8 cellular contexts compared by ENCODE assay signal in genomic region chrX:129961180-129962083, GRCh38. TPM values are rescaled to one million over a fixed set of nuclear protein-coding genes. Genes with fewer than 3 reads are reported as not detected.
DNase-seq lines count a peak whose midpoint lies in the region; ATAC-seq and TF ChIP-seq lines count a peak whose summit lies in the region.

No MANE protein-coding gene starts in this region.

- H3K4me1 ChIP-seq in ACC112 (ENCODE audit: control insufficient read depth, insufficient read depth, low read length, unreplicated experiment) (peaks cover 8% of the 10 kb centered on the region), ectodermal cell (ENCODE audit: control insufficient read depth, insufficient read depth, low read length) (peaks cover 3% of the 10 kb centered on the region)

- no peak overlapping the region for H3K27ac ChIP-seq in ACC112 (ENCODE audit: low read depth, low read length)
- H3K27ac ChIP-seq in VCaP = peak overlapping the region; percentile 19; the same call in 1 of the 2 replicates
- H3K27ac ChIP-seq in ectodermal cell (ENCODE audit: insufficient read depth, low read depth, low read length, poor library complexity, severe bottlenecking) = no peak overlapping the region

- H3K9me3 Mint-ChIP-seq in nephron = peaks cover 18% of the 10 kb centered on the region

- H3K36me3 ChIP-seq in ACC112 (ENCODE audit: insufficient read depth, low read length) (no peaks in the 10 kb centered on the region), ectodermal cell (ENCODE audit: control insufficient read depth, insufficient read depth, low read length) (no peaks in the 10 kb centered on the region)

- H3K27me3 ChIP-seq in ACC112 (ENCODE audit: insufficient read depth, low read length) = no peaks in the 10 kb centered on the region
- H3K27me3 ChIP-seq in ectodermal cell (ENCODE audit: control insufficient read depth, insufficient read depth, low read length, poor library complexity, severe bottlenecking) = peaks cover 41% of the 10 kb centered on the region

- H3K27me3 Mint-ChIP-seq in nephron (ENCODE audit: low read depth) = peaks cover 9% of the 10 kb centered on the region

- DNase-seq in NCI-H1105 treated with DMSO at 0.1 percent for 48 hours (lab: John Stamatoyannopoulos, UW) = peak; percentile 42
- DNase-seq in GM03348 (ENCODE audit: low spot score) = no peak

- H3K27ac Mint-ChIP-seq in nephron = peak overlapping the region; percentile 1 to 47 (median 35)

- peaks cover 22% of the 10 kb centered on the region for H3K4me1 Mint-ChIP-seq in nephron

- H3K9me3 ChIP-seq in ectodermal cell (ENCODE audit: control insufficient read depth, low read length) = no peaks in the 10 kb centered on the region

- WGBS in ectodermal cell, 2 experiments = 6 to 8% methylated on average over 26 of the region's 26 CpGs

- H2AFZ ChIP-seq in ACC112 (ENCODE audit: low read length, unreplicated experiment) = peak overlapping the region; percentile 81

- peak; percentile 88 for ATAC-seq in GM18508 (IDR thresholded peaks at IDR 0.05; ENCODE audit: insufficient read depth, unreplicated experiment)
- ATAC-seq in HG02840 (IDR thresholded peaks at IDR 0.05; ENCODE audit: low FRiP score, unreplicated experiment) = peak; percentile 76

- peaks cover 4% of the 10 kb centered on the region for H3K36me3 Mint-ChIP-seq in nephron (ENCODE audit: low read depth)

- H3K4me3 Mint-ChIP-seq in nephron = peak overlapping the region; percentile 43 to 56 (median 48)

- TF ChIP-seq CTCF in VCaP (conservative IDR thresholded peaks at IDR 0.05) (no peak), nephron (IDR thresholded peaks at IDR 0.05; ENCODE audit: unreplicated experiment in 3 of 3) (no peak)

- H3K4me3 ChIP-seq in ACC112 (ENCODE audit: low read depth, low read length) = no peak overlapping the region
- H3K4me3 ChIP-seq in ectodermal cell (ENCODE audit: insufficient read depth, low read depth, low read length) = peak overlapping the region; percentile 10

- no peaks in the 10 kb centered on the region for H3K79me2 ChIP-seq in ACC112 (ENCODE audit: control insufficient read depth, insufficient read depth, low read length, unreplicated experiment)

RNA-seq across cellular contexts. Expression of gene BCORL1, which starts 21.0 kb away (rescaled TPM):
- 36.5 TPM for polyA plus RNA-seq in ectodermal cell (2013, experiment 1 of 4)
- polyA plus RNA-seq in ectodermal cell (2013, experiment 2 of 4) = 40.4 TPM
- polyA plus RNA-seq in ectodermal cell (2013, experiment 3 of 4) = 25.7 TPM
- polyA plus RNA-seq in ectodermal cell (2013, experiment 4 of 4) = 33.6 TPM

RNA-seq across cellular contexts. Expression of gene UTP14A, which starts 55.5 kb away (rescaled TPM):
- polyA plus RNA-seq in ectodermal cell (2013, experiment 1 of 4) = 18.8 TPM
- 23.2 TPM for polyA plus RNA-seq in ectodermal cell (2013, experiment 2 of 4)
- polyA plus RNA-seq in ectodermal cell (2013, experiment 3 of 4) = 12.5 TPM
- polyA plus RNA-seq in ectodermal cell (2013, experiment 4 of 4) = 14.1 TPM
